Comparison of ENCODE assay signal across 18 cellular contexts in the genomic region with DNA sequence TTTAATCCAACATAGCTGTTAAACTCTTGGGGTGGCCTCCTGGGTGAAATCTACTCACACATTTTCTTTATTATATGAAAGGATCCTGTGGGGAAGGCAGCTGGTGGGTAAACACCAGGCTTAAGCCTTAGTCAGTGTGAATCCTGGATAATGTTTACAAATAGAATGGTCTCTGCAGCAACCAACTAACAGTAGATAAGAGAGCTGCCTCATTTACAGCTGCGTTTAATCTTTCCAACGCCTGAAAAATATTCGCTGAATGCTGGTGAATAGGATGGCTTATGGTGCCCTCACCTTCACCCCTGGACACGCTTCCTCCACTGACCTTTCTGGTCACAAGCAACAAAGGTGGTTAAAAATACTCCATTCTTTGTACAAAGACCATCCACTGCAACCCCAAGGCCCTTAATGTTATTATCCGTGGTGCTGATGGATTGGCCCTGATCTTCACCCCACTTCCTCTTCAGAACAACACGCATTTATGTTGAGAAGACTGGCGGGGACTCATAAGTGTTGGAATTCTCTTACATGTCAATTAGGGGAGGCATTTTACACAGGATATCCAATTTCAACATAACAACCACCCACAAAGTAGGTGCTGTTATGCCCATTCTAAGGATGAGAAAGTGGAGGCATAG.
A peak's percentile ranks its signal among the peaks of the same experiment; 100 is the strongest.
DNase-seq lines count a peak whose midpoint lies in the region; ATAC-seq and TF ChIP-seq lines count a peak whose summit lies in the region.
"Had no signal": no experiment of that assay in that cellular context is flagged by ENCODE, and none has a peak within 500 bp of the region (broad histone marks: within the 10 kb centered on the region; RNA-seq: fewer than 3 reads in every experiment).

No MANE protein-coding gene starts in this region.

- peak; percentile 11 for DNase-seq in ELF-1 (ENCODE audit: low read depth, low spot score)
- DNase-seq in NCI-H2081 treated with DMSO at 0.1 percent for 48 hours (lab: John Stamatoyannopoulos, UW) = peak; percentile 52
- DNase-seq in Right ventricle myocardium superior = no peak
- DNase-seq in nephron progenitor cell = no peak
- DNase-seq in uterus = no peak
- DNase-seq in T-helper 17 cell = no peak
- DNase-seq: activated CD4-positive, CD25-positive, alpha-beta regulatory T cell; caudate nucleus; NCI-H187; stimulated activated CD4-positive, alpha-beta T cell treated with anti-CD3 and anti-CD28 coated beads, Interleukin-2, amount 100 ng/mL, for 48 hours had no signal

- peaks cover 4% of the 10 kb centered on the region for H3K9me3 Mint-ChIP-seq in nephron progenitor cell
- H3K9me3 Mint-ChIP-seq: activated naive CD4-positive, alpha-beta T cell treated with anti-CD3 and anti-CD28 coated beads, Interleukin-2, amount 50 U/mL, for 24 hours; stimulated activated effector memory CD8-positive, alpha-beta T cell treated with anti-CD3 and anti-CD28 coated beads, Interleukin-12 subunit alpha, Interleukin-12 subunit beta, amount 100 ng/mL, for 72 hours had no signal

- H3K27me3 Mint-ChIP-seq in nephron progenitor cell (ENCODE audit: low read depth, poor library complexity) (no peaks in the 10 kb centered on the region), T-helper 17 cell (peaks cover 14% of the 10 kb centered on the region)
- H3K27me3 Mint-ChIP-seq: B cell had no signal

- ATAC-seq in Right ventricle myocardium superior (ENCODE audit: poor library complexity) = peak; percentile 91
- ATAC-seq in GM21390 (IDR thresholded peaks at IDR 0.05; ENCODE audit: unreplicated experiment) = no peak
- ATAC-seq in T-helper 17 cell = no peak
- no peak for ATAC-seq in GM18909 (IDR thresholded peaks at IDR 0.05; ENCODE audit: poor library complexity, unreplicated experiment)
- ATAC-seq: GM12878; K562; stimulated activated effector memory CD8-positive, alpha-beta T cell treated with anti-CD3 and anti-CD28 coated beads, Interleukin-12 subunit alpha, Interleukin-12 subunit beta, amount 100 ng/mL, for 72 hours had no signal

- H3K4me3 ChIP-seq in uterus = no peak overlapping the region
- H3K4me3 ChIP-seq: GM12878, K562 had no signal

- TF ChIP-seq POLR2A in uterus (IDR thresholded peaks at IDR 0.05) = no peak

- intact Hi-C loops in Right ventricle myocardium superior (cut with DNase I) = no loop called here
- intact Hi-C loops in uterus (cut with DNase I; ENCODE audit: low total_unique reads) = no loop called here

- H3K27me3 ChIP-seq in uterus = no peaks in the 10 kb centered on the region

- peak overlapping the region; percentile 88 for H3K27ac Mint-ChIP-seq in nephron progenitor cell
- H3K27ac Mint-ChIP-seq in T-helper 17 cell = no peak overlapping the region
- H3K27ac Mint-ChIP-seq: activated naive CD4-positive, alpha-beta T cell treated with anti-CD3 and anti-CD28 coated beads, Interleukin-2, amount 50 U/mL, for 24 hours; B cell; stimulated activated effector memory CD8-positive, alpha-beta T cell treated with anti-CD3 and anti-CD28 coated beads, Interleukin-12 subunit alpha, Interleukin-12 subunit beta, amount 100 ng/mL, for 72 hours had no signal

- H3K36me3 Mint-ChIP-seq in nephron progenitor cell (ENCODE audit: low read depth) (no peaks in the 10 kb centered on the region), T-helper 17 cell (ENCODE audit: low read depth) (no peaks in the 10 kb centered on the region)
- H3K36me3 Mint-ChIP-seq: activated naive CD4-positive, alpha-beta T cell treated with anti-CD3 and anti-CD28 coated beads, Interleukin-2, amount 50 U/mL, for 24 hours; stimulated activated effector memory CD8-positive, alpha-beta T cell treated with anti-CD3 and anti-CD28 coated beads, Interleukin-12 subunit alpha, Interleukin-12 subunit beta, amount 100 ng/mL, for 72 hours had no signal

- H3K4me1 ChIP-seq in uterus = no peaks in the 10 kb centered on the region

- H3K36me3 ChIP-seq in uterus = no peaks in the 10 kb centered on the region

- H3K4me3 Mint-ChIP-seq in nephron progenitor cell (no peak overlapping the region), T-helper 17 cell (no peak overlapping the region)
- H3K4me3 Mint-ChIP-seq: activated naive CD4-positive, alpha-beta T cell treated with anti-CD3 and anti-CD28 coated beads, Interleukin-2, amount 50 U/mL, for 24 hours; B cell; stimulated activated effector memory CD8-positive, alpha-beta T cell treated with anti-CD3 and anti-CD28 coated beads, Interleukin-12 subunit alpha, Interleukin-12 subunit beta, amount 100 ng/mL, for 72 hours had no signal

- TF ChIP-seq CTCF in nephron progenitor cell (IDR thresholded peaks at IDR 0.05) (no peak), uterus (IDR thresholded peaks at IDR 0.05) (no peak)

- H3K9me3 ChIP-seq in uterus = no peaks in the 10 kb centered on the region
- no peaks in the 10 kb centered on the region for H3K9me3 ChIP-seq in T-helper 17 cell (ENCODE audit: control insufficient read depth, low read length, poor library complexity, severe bottlenecking)

- H3K4me1 Mint-ChIP-seq in nephron progenitor cell (peaks cover 5% of the 10 kb centered on the region), T-helper 17 cell (no peaks in the 10 kb centered on the region)
- H3K4me1 Mint-ChIP-seq: activated naive CD4-positive, alpha-beta T cell treated with anti-CD3 and anti-CD28 coated beads, Interleukin-2, amount 50 U/mL, for 24 hours; B cell; stimulated activated effector memory CD8-positive, alpha-beta T cell treated with anti-CD3 and anti-CD28 coated beads, Interleukin-12 subunit alpha, Interleukin-12 subunit beta, amount 100 ng/mL, for 72 hours had no signal

- H3K27ac ChIP-seq in uterus = peak overlapping the region in 1 of 2 donors; percentile 42
- H3K27ac ChIP-seq: epithelial cell of prostate had no signal

Comparison
In these comparisons a context has a peak if more than half of its experiments do, and no peak if none do; other contexts are left out.
1. DNase-seq: peak in ELF-1 (single experiment) and NCI-H2081 treated with DMSO at 0.1 percent for 48 hours (single experiment); none in Right ventricle myocardium superior (single experiment), nephron progenitor cell (single experiment), uterus (0 of 2) and T-helper 17 cell (0 of 3).